In the genomic region with DNA sequence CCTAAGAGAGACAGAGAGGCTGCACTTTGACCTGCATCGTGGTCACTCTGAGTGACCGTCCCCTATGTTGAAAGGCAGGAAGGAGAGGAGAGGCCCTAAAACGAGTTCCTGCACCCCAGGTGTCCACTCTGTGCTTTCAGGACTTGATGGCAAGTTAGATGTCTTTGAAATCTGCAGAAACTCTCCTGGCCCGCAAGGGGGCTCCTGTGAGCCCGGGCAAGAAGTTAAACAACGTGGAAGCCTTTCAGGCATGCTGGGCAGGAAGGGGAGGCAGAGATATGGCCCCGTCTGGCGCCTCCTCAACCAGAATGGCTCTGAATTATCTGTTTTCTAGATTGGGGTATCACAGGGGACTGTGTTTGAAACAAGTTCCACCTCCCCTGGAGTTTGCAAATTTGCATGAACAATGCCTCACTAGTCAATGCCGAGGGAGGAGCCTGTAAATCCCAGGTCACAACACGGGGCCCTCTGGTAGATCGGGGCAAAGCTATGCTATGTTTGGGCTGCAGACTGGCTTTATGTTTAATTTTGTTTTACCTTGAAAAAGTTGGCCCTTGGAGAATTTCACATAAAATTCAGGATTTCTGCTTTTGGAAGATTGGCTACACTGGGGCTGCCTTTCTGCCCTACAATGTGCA, we compare ENCODE assay signal across 9 cellular contexts. TPM values are rescaled to one million over a fixed set of nuclear protein-coding genes. Genes with fewer than 3 reads are reported as not detected.
A peak's percentile ranks its signal among the peaks of the same experiment; 100 is the strongest.
DNase-seq lines count a peak whose midpoint lies in the region; ATAC-seq and TF ChIP-seq lines count a peak whose summit lies in the region.
"Had no signal": no experiment of that assay in that cellular context is flagged by ENCODE, and none has a peak within 500 bp of the region (broad histone marks: within the 10 kb centered on the region; RNA-seq: fewer than 3 reads in every experiment).

No MANE protein-coding gene starts in this region.

- no peaks in the 10 kb centered on the region for H4K20me1 ChIP-seq in GM23338 (replicated peaks; ENCODE audit: insufficient read depth)

- no peaks in the 10 kb centered on the region for H3K9me2 ChIP-seq in GM23338 (ENCODE audit: insufficient read depth)

- H3K9me3 ChIP-seq in BE2C: no peaks in the 10 kb centered on the region

- no peak overlapping the region for H3K27ac Mint-ChIP-seq in GM23338
- no peak overlapping the region for H3K27ac Mint-ChIP-seq in stimulated activated memory B cell treated with anti-CD40 and anti-IgM and Interleukin-4, amounts not matched to agents 10 μg/mL and 1 μg/mL and 100 μg/mL, for 72 hours
- H3K27ac Mint-ChIP-seq: stimulated activated naive CD8-positive, alpha-beta T cell treated with anti-CD3 and anti-CD28 coated beads, Interleukin-15, Interleukin-2, amounts not matched to agents 100 ng/mL and 50 ng/mL, for 24 hours had no signal

- TF ChIP-seq CTCF in BE2C (IDR thresholded peaks at IDR 0.05; ENCODE audit: low read depth, low read length) (peak; percentile 90), GM23338 (conservative IDR thresholded peaks at IDR 0.05; ENCODE audit: low read depth in 2 of 2) (peak; percentile 79 to 85), fibroblast of mammary gland (conservative IDR thresholded peaks at IDR 0.05; ENCODE audit: control insufficient read depth, insufficient read depth, low read depth, low read length) (peak; percentile 74)

- H3K36me3 ChIP-seq in BE2C (no peaks in the 10 kb centered on the region), GM23338 (ENCODE audit: insufficient read depth) (no peaks in the 10 kb centered on the region)

- no peak overlapping the region for H3K4me2 ChIP-seq in GM23338

- H3F3A ChIP-seq in GM23338 (replicated peaks; ENCODE audit: low read depth): no peaks in the 10 kb centered on the region

- H3K36me3 Mint-ChIP-seq in GM23338 (ENCODE audit: low read depth): no peaks in the 10 kb centered on the region
- H3K36me3 Mint-ChIP-seq in stimulated activated memory B cell treated with anti-CD40 and anti-IgM and Interleukin-4, amounts not matched to agents 10 μg/mL and 1 μg/mL and 100 μg/mL, for 72 hours: no peaks in the 10 kb centered on the region

- no peaks in the 10 kb centered on the region for H3K79me2 ChIP-seq in GM23338 (replicated peaks; ENCODE audit: insufficient read depth)

- no peak overlapping the region for H3K4me3 Mint-ChIP-seq in GM23338
- no peak overlapping the region for H3K4me3 Mint-ChIP-seq in stimulated activated memory B cell treated with anti-CD40 and anti-IgM and Interleukin-4, amounts not matched to agents 10 μg/mL and 1 μg/mL and 100 μg/mL, for 72 hours
- H3K4me3 Mint-ChIP-seq: stimulated activated naive CD8-positive, alpha-beta T cell treated with anti-CD3 and anti-CD28 coated beads, Interleukin-15, Interleukin-2, amounts not matched to agents 100 ng/mL and 50 ng/mL, for 24 hours had no signal

- H3K4me3 ChIP-seq in BE2C (ENCODE audit: low read depth, low read length) (no peak overlapping the region), GM23338 (no peak overlapping the region), fibroblast of mammary gland (ENCODE audit: control insufficient read depth, low read depth, low read length) (no peak overlapping the region)

- H3K4me1 ChIP-seq in BE2C (no peaks in the 10 kb centered on the region), GM23338 (ENCODE audit: insufficient read depth) (no peaks in the 10 kb centered on the region)

- ATAC-seq in GM23338: peak; percentile 92
- peak; percentile 6 for ATAC-seq in stimulated activated memory B cell treated with anti-CD40 and anti-IgM and Interleukin-4, amounts not matched to agents 10 μg/mL and 1 μg/mL and 100 μg/mL, for 72 hours
- no peak for ATAC-seq in GM21717 (IDR thresholded peaks at IDR 0.05; ENCODE audit: unreplicated experiment)

- peak; percentile 61 for DNase-seq in BE2C
- DNase-seq in GM23338 (ENCODE audit: low spot score): peak; percentile 88
- DNase-seq in RPMI7951 (ENCODE audit: low read depth): peak; percentile 28
- DNase-seq in fibroblast of mammary gland (ENCODE audit: low read depth): peak; percentile 31
- no peak for DNase-seq in foreskin melanocyte
- no peak for DNase-seq in NCI-H187 (lab: John Stamatoyannopoulos, UW)

- peak overlapping the region; percentile 86 for H2AFZ ChIP-seq in GM23338

- peaks cover 8% of the 10 kb centered on the region; the same call in 1 of the 2 replicates for H3K27me3 ChIP-seq in BE2C
- no peaks in the 10 kb centered on the region for H3K27me3 ChIP-seq in GM23338 (ENCODE audit: insufficient read depth)

- H3K4me1 Mint-ChIP-seq in GM23338: peaks cover 10% of the 10 kb centered on the region; the same call in 1 of the 3 replicates
- peaks cover 13% of the 10 kb centered on the region for H3K4me1 Mint-ChIP-seq in stimulated activated memory B cell treated with anti-CD40 and anti-IgM and Interleukin-4, amounts not matched to agents 10 μg/mL and 1 μg/mL and 100 μg/mL, for 72 hours

- H3K27ac ChIP-seq in GM23338 (ENCODE audit: low read depth): no peak overlapping the region

- H3K27me3 Mint-ChIP-seq in GM23338 (ENCODE audit: insufficient read depth, low read depth, poor library complexity): peaks cover 12% of the 10 kb centered on the region
- peaks cover 64% of the 10 kb centered on the region for H3K27me3 Mint-ChIP-seq in stimulated activated memory B cell treated with anti-CD40 and anti-IgM and Interleukin-4, amounts not matched to agents 10 μg/mL and 1 μg/mL and 100 μg/mL, for 72 hours

- no peaks in the 10 kb centered on the region for H3K9me3 Mint-ChIP-seq in GM23338
- H3K9me3 Mint-ChIP-seq in stimulated activated memory B cell treated with anti-CD40 and anti-IgM and Interleukin-4, amounts not matched to agents 10 μg/mL and 1 μg/mL and 100 μg/mL, for 72 hours: no peaks in the 10 kb centered on the region
- H3K9me3 Mint-ChIP-seq: stimulated activated naive CD8-positive, alpha-beta T cell treated with anti-CD3 and anti-CD28 coated beads, Interleukin-15, Interleukin-2, amounts not matched to agents 100 ng/mL and 50 ng/mL, for 24 hours had no signal

TF ChIP-seq in GM23338, 12 proteins besides CTCF, POLR2A, EP300 and RAD21 (continues in another document):
- no peak for TF ChIP-seq ZNF331 (CRISPR knock-in tag; IDR thresholded peaks at IDR 0.05; ENCODE audit: low read depth)
- TF ChIP-seq EZH2phosphoT487 (IDR thresholded peaks at IDR 0.05; ENCODE audit: unreplicated experiment): no peak
- peak; percentile 42; the same call in 1 of the 2 replicates for TF ChIP-seq ZNF462 (CRISPR knock-in tag; IDR thresholded peaks at IDR 0.05)

RNA-seq across cellular contexts. Expression of gene CTXND1, which starts 9.8 kb away (rescaled TPM):
- 0.17 TPM for polyA plus RNA-seq in BE2C (2012; ENCODE audit: insufficient read depth, insufficient read length, low read depth)
- not detected in 2 replicates for total RNA-seq in GM23338 (2014; rRNA removed; shearing (Covaris generic))
- polyA plus RNA-seq in GM23338 (2016; fragmentation: Nextera tagmentation; extraction: Ambion mirVana): 0.05 TPM in 1 of 2 replicates, not detected in the other
- under 0.01 TPM in 1 of 2 replicates, not detected in the other for total RNA-seq in RPMI7951 (2014; rRNA removed; shearing (Covaris generic))

Comparison
In these comparisons a context has a peak if more than half of its experiments do, and no peak if none do; other contexts are left out.
1. DNase-seq: peak in BE2C (single experiment), GM23338 (single experiment), RPMI7951 (single experiment) and fibroblast of mammary gland (single experiment); none in foreskin melanocyte (single experiment) and NCI-H187 (0 of 2).
2. Peak in every context shown above with its lines, with median percentiles within 50 percentile points of each other: CTCF ChIP-seq.